8 cellular contexts compared by ENCODE assay signal in the genomic region with DNA sequence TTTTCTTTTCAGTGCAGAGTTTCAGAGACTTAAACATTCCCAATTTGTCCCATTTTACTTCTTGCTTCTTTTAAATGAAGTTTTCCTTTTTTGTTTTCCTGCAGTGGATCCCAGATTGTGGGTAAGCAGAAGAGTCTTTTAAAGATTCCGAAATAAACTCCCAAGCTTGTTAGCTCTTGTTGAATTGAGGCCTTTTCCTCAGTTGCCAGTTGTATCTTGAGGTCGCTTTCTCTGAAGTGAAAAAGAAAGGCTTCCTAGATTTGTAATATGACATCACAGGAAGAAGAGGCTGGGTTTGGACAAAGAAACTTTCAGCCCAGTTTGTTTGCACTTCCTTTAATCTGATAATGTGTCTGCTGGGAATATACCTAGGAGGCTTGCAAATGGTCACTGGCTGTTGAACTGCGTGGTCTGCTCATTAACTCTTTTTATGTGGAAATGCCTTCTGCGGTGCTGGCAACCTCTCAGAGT. TPM values are rescaled to one million over a fixed set of nuclear protein-coding genes. Genes with fewer than 3 reads are reported as not detected.
A peak's percentile ranks its signal among the peaks of the same experiment; 100 is the strongest.
DNase-seq lines count a peak whose midpoint lies in the region; ATAC-seq, FAIRE-seq and TF ChIP-seq lines count a peak whose summit lies in the region.

Gene LPAR6 (minus strand): TSS at position 233 of the 471 bp plus-strand sequence. CDS start 690 bp downstream, outside the sequence.

- no peak for ATAC-seq in GM21390 (IDR thresholded peaks at IDR 0.05; ENCODE audit: unreplicated experiment)

- H3K4me3 ChIP-seq in GM08714 (ENCODE audit: low read length) (peak within 1 kb of the TSS; percentile 82), SJCRH30 (peak within 1 kb of the TSS; percentile 35), mesodermal cell (ENCODE audit: extremely low read depth, insufficient read depth, low read length, poor library complexity, severe bottlenecking) (peak within 1 kb of the TSS; percentile 50), tibial nerve (peak within 1 kb of the TSS; percentile 31 to 55 (median 53))

- FAIRE-seq in endometrium (lab: Jason Lieb, UNC), result peak; percentile 92

- H3K9me3 ChIP-seq in SJCRH30 (replicated peaks), result no peaks in the 10 kb centered on the region
- no peaks in the 10 kb centered on the region for H3K9me3 ChIP-seq in mesodermal cell (ENCODE audit: control insufficient read depth, low read length)
- H3K9me3 ChIP-seq in tibial nerve, result no peaks in the 10 kb centered on the region

- WGBS in mesodermal cell (ENCODE audit: insufficient coverage in 2 of 2), 2 experiments, result 0% methylated on average over 1 of the region's 4 CpGs
- 4% methylated on average over 4 of the region's 4 CpGs for WGBS in tibial nerve, 2 donors

- TF ChIP-seq EP300 in tibial nerve (IDR thresholded peaks at IDR 0.05), result peak in 1 of 2 donors; percentile 89

- no peak within 1 kb of the TSS; the same call in 1 of the 2 replicates for H3K27ac ChIP-seq in SJCRH30
- peak within 1 kb of the TSS; percentile 89 for H3K27ac ChIP-seq in mesodermal cell (ENCODE audit: low read depth, low read length, severe bottlenecking)
- peak within 1 kb of the TSS; percentile 50 to 85 (median 76) for H3K27ac ChIP-seq in tibial nerve

- TF ChIP-seq CTCF in tibial nerve (IDR thresholded peaks at IDR 0.05) (no peak), GM13977 (IDR thresholded peaks at IDR 0.05; ENCODE audit: extremely low read depth, insufficient read depth, missing control alignments) (no peak)

- in situ Hi-C loops in GM13977 (cut with MboI; ENCODE audit: low pct_unique_long_range_greater_than_20kb, low sequenced_read_pairs, unreplicated experiment), result no loop called here

- peaks cover 18% of the 10 kb centered on the region; the same call in 1 of the 2 replicates for H3K36me3 ChIP-seq in SJCRH30
- peaks cover 17% of the 10 kb centered on the region for H3K36me3 ChIP-seq in mesodermal cell (ENCODE audit: control insufficient read depth, insufficient read depth, low read length)
- H3K36me3 ChIP-seq in tibial nerve, result peaks cover 0 to 16% (median 0%) of the 10 kb centered on the region in 3 donors

- no peaks in the 10 kb centered on the region for H3K4me1 ChIP-seq in SJCRH30
- no peaks in the 10 kb centered on the region for H3K4me1 ChIP-seq in mesodermal cell (ENCODE audit: control insufficient read depth, insufficient read depth, low read length, poor library complexity, severe bottlenecking)
- H3K4me1 ChIP-seq in tibial nerve, result peaks cover 0 to 35% (median 5%) of the 10 kb centered on the region in 4 donors

- H3K27me3 ChIP-seq in SJCRH30, result no peaks in the 10 kb centered on the region
- H3K27me3 ChIP-seq in tibial nerve, result no peaks in the 10 kb centered on the region

- peak; percentile 4 to 41 for DNase-seq in SJCRH30
- DNase-seq in tibial nerve (ENCODE audit: low spot score in 2 of 2), result peak in 1 of 2 donors; percentile 48
- no peak for DNase-seq in GM13977 (ENCODE audit: low spot score)
- no peak for DNase-seq in SW480 (ENCODE audit: low spot score)

- TF ChIP-seq POLR2A in tibial nerve (IDR thresholded peaks at IDR 0.05), result peak; percentile 67 to 74

RNA-seq across cellular contexts. Expression of gene LPAR6, which starts in this region (rescaled TPM):
- total RNA-seq in SJCRH30 (2014; rRNA removed; shearing (Covaris generic)), result 0.76 and 1.5 TPM in 2 replicates
- polyA plus RNA-seq in mesodermal cell (2013, experiment 1 of 2), result 33.2 TPM
- 38.1 TPM for polyA plus RNA-seq in mesodermal cell (2013, experiment 2 of 2)
- 10 to 100 TPM; 19.9 to 28.6 (median 23.6) TPM for total RNA-seq in tibial nerve

Comparison
In these comparisons a context has a peak if more than half of its experiments do, and no peak if none do; other contexts are left out.
1. DNase-seq: peak in SJCRH30 (2 of 2); none in GM13977 (single experiment) and SW480 (single experiment).
2. Peak in every context shown above with its lines, with median percentiles within 50 percentile points of each other: H3K4me3 ChIP-seq.